ENCODE assay signal across 8 cellular contexts in genomic region chr5:150081541-150082283, GRCh38. TPM values are rescaled to one million over a fixed set of nuclear protein-coding genes. Genes with fewer than 3 reads are reported as not detected.
DNase-seq lines count a peak whose midpoint lies in the region; ATAC-seq and TF ChIP-seq lines count a peak whose summit lies in the region.

No MANE protein-coding gene starts in this region.

- no peaks in the 10 kb centered on the region for H3K36me3 Mint-ChIP-seq in activated CD8-positive, alpha-beta T cell treated with anti-CD3 and anti-CD28 coated beads for 36 hours (ENCODE audit: low read depth)

- no peaks in the 10 kb centered on the region for H3K9me3 ChIP-seq in lung (ENCODE audit: control insufficient read depth in 2 of 2, insufficient read depth in 1 of 2, low read length in 1 of 2)

- no peak overlapping the region for H3K4me3 ChIP-seq in lung

- POLR2A ChIA-PET in activated CD8-positive, alpha-beta T cell treated with anti-CD3 and anti-CD28 coated beads for 36 hours (lab: Charles Lee), result no interaction called here

- peaks cover 0 to 7% of the 10 kb centered on the region in 2 donors for H3K4me1 ChIP-seq in lung (ENCODE audit: control insufficient read depth in 2 of 2, insufficient read depth in 2 of 2, low read length in 2 of 2)

- H3K36me3 ChIP-seq in lung (ENCODE audit: control insufficient read depth in 2 of 2, insufficient read depth in 2 of 2, low read length in 2 of 2), result no peaks in the 10 kb centered on the region

- 11 to 20% methylated on average over 14 to 15 of the region's 15 CpGs for WGBS in lung, 2 donors

- no peak overlapping the region for H3K27ac ChIP-seq in lung (ENCODE audit: low read depth in 1 of 2, low read length in 1 of 2)

- H3K4me1 Mint-ChIP-seq in activated CD8-positive, alpha-beta T cell treated with anti-CD3 and anti-CD28 coated beads for 36 hours (ENCODE audit: low read depth), result peaks cover 11% of the 10 kb centered on the region

- H3K27me3 Mint-ChIP-seq in activated CD8-positive, alpha-beta T cell treated with anti-CD3 and anti-CD28 coated beads for 36 hours, result peaks cover 21% of the 10 kb centered on the region

- no peaks in the 10 kb centered on the region for H3K27me3 ChIP-seq in lung (ENCODE audit: control insufficient read depth, insufficient read depth)

- H3K9me3 Mint-ChIP-seq in activated CD8-positive, alpha-beta T cell treated with anti-CD3 and anti-CD28 coated beads for 36 hours, result no peaks in the 10 kb centered on the region

- intact Hi-C loops in activated CD8-positive, alpha-beta T cell treated with anti-CD3 and anti-CD28 coated beads for 36 hours (cut with micrococcal nuclease), result no loop called here

- CTCF ChIA-PET in activated CD8-positive, alpha-beta T cell treated with anti-CD3 and anti-CD28 coated beads for 36 hours (lab: Charles Lee), result no interaction called here

- H3K27ac Mint-ChIP-seq in activated CD8-positive, alpha-beta T cell treated with anti-CD3 and anti-CD28 coated beads for 36 hours, result no peak overlapping the region

- H3K4me3 Mint-ChIP-seq in activated CD8-positive, alpha-beta T cell treated with anti-CD3 and anti-CD28 coated beads for 36 hours, result no peak overlapping the region

- peak; percentile 50 for DNase-seq in activated CD8-positive, alpha-beta T cell treated with anti-CD3 and anti-CD28 coated beads for 36 hours
- peak; percentile 58 for DNase-seq in lung (ENCODE audit: low spot score)
- DNase-seq in stimulated activated CD4-positive, alpha-beta T cell treated with anti-CD3 and anti-CD28 coated beads, Interleukin-2, amount 100 ng/mL, for 48 hours, result no peak
- DNase-seq in effector CD8-positive, alpha-beta T cell (lab: John Stamatoyannopoulos, UW), result no peak
- DNase-seq in DMS79 treated with DMSO at 0.1 percent for 48 hours (lab: John Stamatoyannopoulos, UW), result no peak
- DNase-seq in NCI-H1092 (lab: John Stamatoyannopoulos, UW), result no peak

- ATAC-seq in GM19328 (IDR thresholded peaks at IDR 0.05; ENCODE audit: unreplicated experiment) (peak; percentile 75), HG03108 (IDR thresholded peaks at IDR 0.05; ENCODE audit: unreplicated experiment) (peak; percentile 87), lung (ENCODE audit: insufficient read depth, low FRiP score) (peak; percentile 71)
- peak; percentile 66 for ATAC-seq in activated CD8-positive, alpha-beta T cell treated with anti-CD3 and anti-CD28 coated beads for 36 hours

- no peak for TF ChIP-seq CTCF in activated CD8-positive, alpha-beta T cell treated with anti-CD3 and anti-CD28 coated beads for 36 hours (IDR thresholded peaks at IDR 0.05)
- TF ChIP-seq CTCF in lung (IDR thresholded peaks at IDR 0.05; ENCODE audit: control extremely low read depth, extremely low read depth), result no peak

RNA-seq across cellular contexts. Expression of gene CSF1R, which starts 4.6 kb away (rescaled TPM):
- not detected for total RNA-seq in activated CD8-positive, alpha-beta T cell treated with anti-CD3 and anti-CD28 coated beads for 36 hours
- 10 to 100 TPM; 29.1 to 52.3 TPM for total RNA-seq in lung
- 10 to 100 TPM; 13.0 to 65.0 TPM for polyA plus RNA-seq in lung

Comparison
In these comparisons a context has a peak if more than half of its experiments do, and no peak if none do; other contexts are left out.
1. DNase-seq: peak in activated CD8-positive, alpha-beta T cell treated with anti-CD3 and anti-CD28 coated beads for 36 hours (single experiment) and lung (single experiment); none in stimulated activated CD4-positive, alpha-beta T cell treated with anti-CD3 and anti-CD28 coated beads, Interleukin-2, amount 100 ng/mL, for 48 hours (0 of 2), effector CD8-positive, alpha-beta T cell (single experiment), DMS79 treated with DMSO at 0.1 percent for 48 hours (single experiment) and NCI-H1092 (single experiment).
2. RNA of gene CSF1R, which starts 4.6 kb away (total RNA-seq): 29.1 to 52.3 TPM in lung; not detected in activated CD8-positive, alpha-beta T cell treated with anti-CD3 and anti-CD28 coated beads for 36 hours; every median in the first group is over 10 times any median in the second.
3. Peak in every context shown above with its lines, with median percentiles within 50 percentile points of each other: ATAC-seq.